ENCODE assay signal across 1 cellular context in the genomic region with DNA sequence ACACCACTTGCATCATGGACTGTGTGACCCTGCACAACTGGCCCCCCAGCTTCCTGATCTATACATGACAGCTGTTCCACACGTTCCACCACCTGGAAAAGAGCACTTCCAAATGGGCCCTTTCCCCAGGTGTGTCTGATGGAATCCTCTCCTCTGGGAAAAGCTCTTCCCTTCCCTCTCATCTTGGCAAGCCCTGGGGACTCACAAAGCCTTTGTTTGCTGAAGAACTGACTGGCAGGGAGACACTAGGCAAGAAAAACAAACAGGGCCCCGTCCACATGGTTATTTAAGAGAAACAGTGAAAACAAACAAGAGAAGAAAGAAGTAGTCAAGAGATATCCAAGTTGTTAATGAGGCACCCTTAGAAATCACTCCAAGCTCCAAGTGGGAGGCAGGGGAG.
A peak's percentile ranks its signal among the peaks of the same experiment; 100 is the strongest.
TF ChIP-seq lines count a peak whose summit lies in the region.

No MANE protein-coding gene starts in this region.

TF ChIP-seq in HepG2, 621 proteins besides CTCF, POLR2A, EP300 and RAD21 (continued from another document):
- TF ChIP-seq CSRNP1 (CRISPR knock-in tag; IDR thresholded peaks at IDR 0.05), result no peak
- no peak for TF ChIP-seq ZNF20 (CRISPR knock-in tag; IDR thresholded peaks at IDR 0.05)
- TF ChIP-seq ZBTB20 (CRISPR knock-in tag; IDR thresholded peaks at IDR 0.05; ENCODE audit: borderline replicate concordance, low read depth), result no peak
- peak; percentile 49; the same call in 1 of the 2 replicates for TF ChIP-seq FOXA3 (CRISPR knock-in tag; IDR thresholded peaks at IDR 0.05)
- TF ChIP-seq GATAD2A (CRISPR knock-in tag; IDR thresholded peaks at IDR 0.05), result peak; percentile 48; the same call in 1 of the 2 replicates
- TF ChIP-seq ZNF530 (CRISPR knock-in tag; IDR thresholded peaks at IDR 0.05; ENCODE audit: low read depth), result no peak
- 0 out of 2 replicates have a peak, but pooled peaks have one; percentile 32 for TF ChIP-seq ZMYM3 (CRISPR knock-in tag; IDR thresholded peaks at IDR 0.05)
- no peak for TF ChIP-seq SOX13 (IDR thresholded peaks at IDR 0.05)
- TF ChIP-seq SOX13 (CRISPR knock-in tag; conservative IDR thresholded peaks at IDR 0.05 in 1 of 2, IDR thresholded peaks at IDR 0.05 in 1 of 2), result peak in 1 of 2 experiments; percentile 52; a peak in 2 of 4 replicates
- TF ChIP-seq ZNF710 (CRISPR knock-in tag; IDR thresholded peaks at IDR 0.05; ENCODE audit: borderline replicate concordance), result peak; percentile 97
- TF ChIP-seq, protein P1, sequence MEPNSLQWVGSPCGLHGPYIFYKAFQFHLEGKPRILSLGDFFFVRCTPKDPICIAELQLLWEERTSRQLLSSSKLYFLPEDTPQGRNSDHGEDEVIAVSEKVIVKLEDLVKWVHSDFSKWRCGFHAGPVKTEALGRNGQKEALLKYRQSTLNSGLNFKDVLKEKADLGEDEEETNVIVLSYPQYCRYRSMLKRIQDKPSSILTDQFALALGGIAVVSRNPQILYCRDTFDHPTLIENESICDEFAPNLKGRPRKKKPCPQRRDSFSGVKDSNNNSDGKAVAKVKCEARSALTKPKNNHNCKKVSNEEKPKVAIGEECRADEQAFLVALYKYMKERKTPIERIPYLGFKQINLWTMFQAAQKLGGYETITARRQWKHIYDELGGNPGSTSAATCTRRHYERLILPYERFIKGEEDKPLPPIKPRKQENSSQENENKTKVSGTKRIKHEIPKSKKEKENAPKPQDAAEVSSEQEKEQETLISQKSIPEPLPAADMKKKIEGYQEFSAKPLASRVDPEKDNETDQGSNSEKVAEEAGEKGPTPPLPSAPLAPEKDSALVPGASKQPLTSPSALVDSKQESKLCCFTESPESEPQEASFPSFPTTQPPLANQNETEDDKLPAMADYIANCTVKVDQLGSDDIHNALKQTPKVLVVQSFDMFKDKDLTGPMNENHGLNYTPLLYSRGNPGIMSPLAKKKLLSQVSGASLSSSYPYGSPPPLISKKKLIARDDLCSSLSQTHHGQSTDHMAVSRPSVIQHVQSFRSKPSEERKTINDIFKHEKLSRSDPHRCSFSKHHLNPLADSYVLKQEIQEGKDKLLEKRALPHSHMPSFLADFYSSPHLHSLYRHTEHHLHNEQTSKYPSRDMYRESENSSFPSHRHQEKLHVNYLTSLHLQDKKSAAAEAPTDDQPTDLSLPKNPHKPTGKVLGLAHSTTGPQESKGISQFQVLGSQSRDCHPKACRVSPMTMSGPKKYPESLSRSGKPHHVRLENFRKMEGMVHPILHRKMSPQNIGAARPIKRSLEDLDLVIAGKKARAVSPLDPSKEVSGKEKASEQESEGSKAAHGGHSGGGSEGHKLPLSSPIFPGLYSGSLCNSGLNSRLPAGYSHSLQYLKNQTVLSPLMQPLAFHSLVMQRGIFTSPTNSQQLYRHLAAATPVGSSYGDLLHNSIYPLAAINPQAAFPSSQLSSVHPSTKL (CRISPR knock-in tag; IDR thresholded peaks at IDR 0.05), result 0 out of 2 replicates have a peak, but pooled peaks have one; percentile 22
- TF ChIP-seq, protein P2, sequence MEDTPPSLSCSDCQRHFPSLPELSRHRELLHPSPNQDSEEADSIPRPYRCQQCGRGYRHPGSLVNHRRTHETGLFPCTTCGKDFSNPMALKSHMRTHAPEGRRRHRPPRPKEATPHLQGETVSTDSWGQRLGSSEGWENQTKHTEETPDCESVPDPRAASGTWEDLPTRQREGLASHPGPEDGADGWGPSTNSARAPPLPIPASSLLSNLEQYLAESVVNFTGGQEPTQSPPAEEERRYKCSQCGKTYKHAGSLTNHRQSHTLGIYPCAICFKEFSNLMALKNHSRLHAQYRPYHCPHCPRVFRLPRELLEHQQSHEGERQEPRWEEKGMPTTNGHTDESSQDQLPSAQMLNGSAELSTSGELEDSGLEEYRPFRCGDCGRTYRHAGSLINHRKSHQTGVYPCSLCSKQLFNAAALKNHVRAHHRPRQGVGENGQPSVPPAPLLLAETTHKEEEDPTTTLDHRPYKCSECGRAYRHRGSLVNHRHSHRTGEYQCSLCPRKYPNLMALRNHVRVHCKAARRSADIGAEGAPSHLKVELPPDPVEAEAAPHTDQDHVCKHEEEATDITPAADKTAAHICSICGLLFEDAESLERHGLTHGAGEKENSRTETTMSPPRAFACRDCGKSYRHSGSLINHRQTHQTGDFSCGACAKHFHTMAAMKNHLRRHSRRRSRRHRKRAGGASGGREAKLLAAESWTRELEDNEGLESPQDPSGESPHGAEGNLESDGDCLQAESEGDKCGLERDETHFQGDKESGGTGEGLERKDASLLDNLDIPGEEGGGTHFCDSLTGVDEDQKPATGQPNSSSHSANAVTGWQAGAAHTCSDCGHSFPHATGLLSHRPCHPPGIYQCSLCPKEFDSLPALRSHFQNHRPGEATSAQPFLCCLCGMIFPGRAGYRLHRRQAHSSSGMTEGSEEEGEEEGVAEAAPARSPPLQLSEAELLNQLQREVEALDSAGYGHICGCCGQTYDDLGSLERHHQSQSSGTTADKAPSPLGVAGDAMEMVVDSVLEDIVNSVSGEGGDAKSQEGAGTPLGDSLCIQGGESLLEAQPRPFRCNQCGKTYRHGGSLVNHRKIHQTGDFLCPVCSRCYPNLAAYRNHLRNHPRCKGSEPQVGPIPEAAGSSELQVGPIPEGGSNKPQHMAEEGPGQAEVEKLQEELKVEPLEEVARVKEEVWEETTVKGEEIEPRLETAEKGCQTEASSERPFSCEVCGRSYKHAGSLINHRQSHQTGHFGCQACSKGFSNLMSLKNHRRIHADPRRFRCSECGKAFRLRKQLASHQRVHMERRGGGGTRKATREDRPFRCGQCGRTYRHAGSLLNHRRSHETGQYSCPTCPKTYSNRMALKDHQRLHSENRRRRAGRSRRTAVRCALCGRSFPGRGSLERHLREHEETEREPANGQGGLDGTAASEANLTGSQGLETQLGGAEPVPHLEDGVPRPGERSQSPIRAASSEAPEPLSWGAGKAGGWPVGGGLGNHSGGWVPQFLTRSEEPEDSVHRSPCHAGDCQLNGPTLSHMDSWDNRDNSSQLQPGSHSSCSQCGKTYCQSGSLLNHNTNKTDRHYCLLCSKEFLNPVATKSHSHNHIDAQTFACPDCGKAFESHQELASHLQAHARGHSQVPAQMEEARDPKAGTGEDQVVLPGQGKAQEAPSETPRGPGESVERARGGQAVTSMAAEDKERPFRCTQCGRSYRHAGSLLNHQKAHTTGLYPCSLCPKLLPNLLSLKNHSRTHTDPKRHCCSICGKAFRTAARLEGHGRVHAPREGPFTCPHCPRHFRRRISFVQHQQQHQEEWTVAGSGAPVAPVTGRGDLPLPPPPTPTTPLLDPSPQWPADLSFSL (CRISPR knock-in tag; IDR thresholded peaks at IDR 0.05), result no peak
- TF ChIP-seq SOX5 (CRISPR knock-in tag; IDR thresholded peaks at IDR 0.05; ENCODE audit: borderline replicate concordance), result peak; percentile 21; the same call in 1 of the 2 replicates
- no peak for TF ChIP-seq FOXA1 (IDR thresholded peaks at IDR 0.05)
- peak; percentile 48; the same call in 1 of the 2 replicates for TF ChIP-seq FOXA1 (CRISPR knock-in tag; IDR thresholded peaks at IDR 0.05)
TF ChIP-seq in HepG2: peak in this region for 11.
